ENCODE assay signal across 12 cellular contexts in genomic region chr7:138295049-138295637, GRCh38.
DNase-seq lines count a peak whose midpoint lies in the region; ATAC-seq, FAIRE-seq and TF ChIP-seq lines count a peak whose summit lies in the region.
"Had no signal": no experiment of that assay in that cellular context is flagged by ENCODE, and none has a peak within 500 bp of the region (broad histone marks: within the 10 kb centered on the region; RNA-seq: fewer than 3 reads in every experiment).

No MANE protein-coding gene starts in this region.

- no peaks in the 10 kb centered on the region for H3K27me3 ChIP-seq in colonic mucosa
- H3K27me3 ChIP-seq: BE2C had no signal

- no peak overlapping the region for H3K9ac ChIP-seq in colonic mucosa (ENCODE audit: low read depth in 2 of 2, low read length in 2 of 2)

- FAIRE-seq in GM18507 (lab: Jason Lieb, UNC) = peak; percentile 47
- FAIRE-seq: frontal cortex had no signal

- H3K4me1 ChIP-seq in colonic mucosa = no peaks in the 10 kb centered on the region
- H3K4me1 ChIP-seq: BE2C had no signal

- ATAC-seq in GM21367 (IDR thresholded peaks at IDR 0.05; ENCODE audit: unreplicated experiment) (peak; percentile 57), HG03280 (IDR thresholded peaks at IDR 0.05; ENCODE audit: unreplicated experiment) (peak; percentile 61)

- H3K4me3 ChIP-seq in colonic mucosa = no peak overlapping the region

- intact Hi-C loops in colonic mucosa (cut with DNase I) = no loop called here

- H3K36me3 ChIP-seq in colonic mucosa = no peaks in the 10 kb centered on the region
- H3K36me3 ChIP-seq: BE2C had no signal

- no peak for TF ChIP-seq CTCF in colonic mucosa (IDR thresholded peaks at IDR 0.05)

- no peaks in the 10 kb centered on the region for H3K9me3 ChIP-seq in colonic mucosa
- H3K9me3 ChIP-seq: BE2C had no signal

- DNase-seq in GM18507 (ENCODE audit: extremely low spot score, insufficient read length, low read depth) (no peak), colonic mucosa (peak; percentile 28), DMS114 treated with DMSO at 0.1 percent for 48 hours (lab: John Stamatoyannopoulos, UW; ENCODE audit: unreplicated experiment) (no peak), cortex of kidney (lab: John Stamatoyannopoulos, UW) (no peak), AG08396 (ENCODE audit: low spot score) (no peak), NOMO-1 treated with DMSO at 0.1 percent for 48 hours (lab: John Stamatoyannopoulos, UW; ENCODE audit: unreplicated experiment) (no peak)
- DNase-seq: amniotic stem cell, BE2C, occipital lobe had no signal

- peak overlapping the region; percentile 55 for H3K27ac ChIP-seq in colonic mucosa
